Comparison of ENCODE assay signal across 24 cellular contexts in genomic region chr9:121999556-121999955, GRCh38.
"Had no signal": no experiment of that assay in that cellular context is flagged by ENCODE, and none has a peak within 500 bp of the region (broad histone marks: within the 10 kb centered on the region; RNA-seq: fewer than 3 reads in every experiment).

No MANE protein-coding gene starts in this region.

- DNase-seq: activated CD4-positive, alpha-beta memory T cell treated with anti-CD3 and anti-CD28 coated beads for 36 hours; activated CD4-positive, alpha-beta T cell treated with anti-CD3 and anti-CD28 coated beads for 1 hour; activated gamma-delta T cell treated with Interleukin-2 at 50 U/mL for 16 hours; anterior cingulate cortex; body of pancreas; effector CD4-positive, alpha-beta T cell; foreskin melanocyte; heart left ventricle; islet precursor cell; left cardiac atrium; pancreas; psoas muscle; right cardiac atrium; T-helper 1 cell; upper lobe of right lung; WERI-Rb-1 had no signal

- H3K4me1 Mint-ChIP-seq: activated naive CD4-positive, alpha-beta T cell treated with anti-CD3 and anti-CD28 coated beads, Interleukin-2, amount 50 U/mL, for 24 hours; stimulated activated memory B cell treated with anti-CD40 and anti-IgM and Interleukin-4, amounts not matched to agents 10 μg/mL and 1 μg/mL and 100 μg/mL, for 72 hours had no signal

- H3K4me1 ChIP-seq: pancreas, SJSA1 had no signal

- ATAC-seq: body of pancreas; heart left ventricle; left cardiac atrium; pancreas; psoas muscle; right cardiac atrium; stimulated activated memory B cell treated with anti-CD40 and anti-IgM and Interleukin-4, amounts not matched to agents 10 μg/mL and 1 μg/mL and 100 μg/mL, for 72 hours; upper lobe of right lung had no signal

- H3K27ac ChIP-seq: body of pancreas, cardiac muscle cell, heart left ventricle, neutrophil, pancreas, psoas muscle, SJSA1, thoracic aorta, upper lobe of right lung, WERI-Rb-1 had no signal

- H3K9me3 ChIP-seq: body of pancreas, heart left ventricle, neutrophil, pancreas, psoas muscle, SJSA1, thoracic aorta, upper lobe of right lung had no signal

- H3K27ac Mint-ChIP-seq: activated CD4-positive, alpha-beta memory T cell treated with anti-CD3 and anti-CD28 coated beads for 36 hours; activated naive CD4-positive, alpha-beta T cell treated with anti-CD3 and anti-CD28 coated beads, Interleukin-2, amount 50 U/mL, for 24 hours; activated T-helper 1 cell treated with anti-CD3 and anti-CD28 coated beads, Interleukin-12 subunit alpha, Interleukin-12 subunit beta, Interleukin-2, Interleukin-4 antibody, amounts not matched to agents 30 ng/mL and 10 ng/mL and 1 ng/mL, durations not matched to agents 14 hours and 24 hours and 36 hours; nephron; stimulated activated memory B cell treated with anti-CD40 and anti-IgM and Interleukin-4, amounts not matched to agents 10 μg/mL and 1 μg/mL and 100 μg/mL, for 72 hours had no signal

- H3K36me3 ChIP-seq: cardiac muscle cell, heart left ventricle, neutrophil, pancreas, SJSA1, thoracic aorta, upper lobe of right lung, WERI-Rb-1 had no signal

- H3K27me3 Mint-ChIP-seq: activated CD4-positive, alpha-beta memory T cell treated with anti-CD3 and anti-CD28 coated beads for 36 hours; activated naive CD4-positive, alpha-beta T cell treated with anti-CD3 and anti-CD28 coated beads, Interleukin-2, amount 50 U/mL, for 24 hours; stimulated activated memory B cell treated with anti-CD40 and anti-IgM and Interleukin-4, amounts not matched to agents 10 μg/mL and 1 μg/mL and 100 μg/mL, for 72 hours had no signal

- H3K9me3 Mint-ChIP-seq: activated CD4-positive, alpha-beta memory T cell treated with anti-CD3 and anti-CD28 coated beads for 36 hours; activated naive CD4-positive, alpha-beta T cell treated with anti-CD3 and anti-CD28 coated beads, Interleukin-2, amount 50 U/mL, for 24 hours; activated T-helper 1 cell treated with anti-CD3 and anti-CD28 coated beads, Interleukin-12 subunit alpha, Interleukin-12 subunit beta, Interleukin-2, Interleukin-4 antibody, amounts not matched to agents 30 ng/mL and 10 ng/mL and 1 ng/mL, durations not matched to agents 14 hours and 24 hours and 36 hours; nephron; stimulated activated memory B cell treated with anti-CD40 and anti-IgM and Interleukin-4, amounts not matched to agents 10 μg/mL and 1 μg/mL and 100 μg/mL, for 72 hours had no signal

- H3K4me3 ChIP-seq: body of pancreas, cardiac muscle cell, heart left ventricle, pancreas, psoas muscle, SJSA1, thoracic aorta, upper lobe of right lung had no signal

- H3K4me3 Mint-ChIP-seq: activated CD4-positive, alpha-beta memory T cell treated with anti-CD3 and anti-CD28 coated beads for 36 hours; activated naive CD4-positive, alpha-beta T cell treated with anti-CD3 and anti-CD28 coated beads, Interleukin-2, amount 50 U/mL, for 24 hours; activated T-helper 1 cell treated with anti-CD3 and anti-CD28 coated beads, Interleukin-12 subunit alpha, Interleukin-12 subunit beta, Interleukin-2, Interleukin-4 antibody, amounts not matched to agents 30 ng/mL and 10 ng/mL and 1 ng/mL, durations not matched to agents 14 hours and 24 hours and 36 hours; nephron; stimulated activated memory B cell treated with anti-CD40 and anti-IgM and Interleukin-4, amounts not matched to agents 10 μg/mL and 1 μg/mL and 100 μg/mL, for 72 hours had no signal

- H3K36me3 Mint-ChIP-seq: activated CD4-positive, alpha-beta memory T cell treated with anti-CD3 and anti-CD28 coated beads for 36 hours; activated naive CD4-positive, alpha-beta T cell treated with anti-CD3 and anti-CD28 coated beads, Interleukin-2, amount 50 U/mL, for 24 hours had no signal
